In genomic region chr7:6730343-6730633, GRCh38 we compare ENCODE assay signal across 8 cellular contexts. TPM values are rescaled to one million over a fixed set of nuclear protein-coding genes. Genes with fewer than 3 reads are reported as not detected.
DNase-seq lines count a peak whose midpoint lies in the region; ATAC-seq, FAIRE-seq and TF ChIP-seq lines count a peak whose summit lies in the region.

No MANE protein-coding gene starts in this region.

- no TSS peak for BruUV-seq in endothelial cell of umbilical vein (replicated peaks; lab: Mats Ljungman, UMichigan)

- peak overlapping the region; percentile 93 for H3K9ac ChIP-seq in OCI-LY1 (ENCODE audit: low read length)
- peak overlapping the region; percentile 79 for H3K9ac ChIP-seq in endothelial cell of umbilical vein (replicated peaks; ENCODE audit: extremely low read depth, insufficient read depth, low read length)

- H3K4me1 ChIP-seq in OCI-LY1 (ENCODE audit: insufficient read depth, low read length, severe bottlenecking) (peaks cover 25% of the 10 kb centered on the region), endothelial cell of umbilical vein (ENCODE audit: control insufficient read depth, extremely low read depth, insufficient read depth, low read length) (peaks cover 4% of the 10 kb centered on the region)

- H3K27ac Mint-ChIP-seq in nephron, result peak overlapping the region; percentile 53 to 92 (median 89)

- H4K20me1 ChIP-seq in OCI-LY1 (ENCODE audit: insufficient read depth, low read length) (no peaks in the 10 kb centered on the region), endothelial cell of umbilical vein (replicated peaks; ENCODE audit: control insufficient read depth, extremely low read depth, insufficient read depth, low read length) (no peaks in the 10 kb centered on the region)

- dilution Hi-C loops in endothelial cell of umbilical vein (cut with MboI; ENCODE audit: extremely low pct_ligation_motif_present, low sequenced_read_pairs), result no loop called here

- H2AFZ ChIP-seq in OCI-LY1 (ENCODE audit: low read length) (no peak overlapping the region), endothelial cell of umbilical vein (ENCODE audit: low read depth, low read length) (peak overlapping the region; percentile 93)

- H3K4me3 Mint-ChIP-seq in nephron, result peak overlapping the region; percentile 93 to 98 (median 96)

- no peak for DNase-seq in GM12865 (ENCODE audit: low read depth)
- no peak for DNase-seq in endothelial cell of umbilical vein (ENCODE audit: low read depth, low spot score)
- no peak for DNase-seq in stimulated activated CD4-positive, alpha-beta T cell treated with anti-CD3 and anti-CD28 coated beads, Interleukin-12 subunit alpha, Interleukin-12 subunit beta, amount 100 ng/mL, for 4 hours
- DNase-seq in mucosa of gallbladder (ENCODE audit: low spot score), result no peak

- TF ChIP-seq POLR2A in endothelial cell of umbilical vein (IDR thresholded peaks at IDR 0.05; ENCODE audit: low read depth, low read length), result no peak

- H3K9me1 ChIP-seq in endothelial cell of umbilical vein (replicated peaks; ENCODE audit: control insufficient read depth, extremely low read depth, insufficient read depth, low read length), result no peaks in the 10 kb centered on the region

- peaks cover 29% of the 10 kb centered on the region for H3K36me3 Mint-ChIP-seq in nephron (ENCODE audit: low read depth)

- no peaks in the 10 kb centered on the region for H3K27me3 Mint-ChIP-seq in nephron (ENCODE audit: low read depth)

- H3K36me3 ChIP-seq in OCI-LY1 (ENCODE audit: insufficient read depth, low read length), result peaks cover 29% of the 10 kb centered on the region
- H3K36me3 ChIP-seq in endothelial cell of umbilical vein (ENCODE audit: control insufficient read depth in 2 of 2, extremely low read depth in 1 of 2, insufficient read depth in 2 of 2, low read length in 2 of 2), result no peaks in the 10 kb centered on the region

- ATAC-seq in HG03378 (IDR thresholded peaks at IDR 0.05; ENCODE audit: unreplicated experiment), result no peak
- ATAC-seq in HG02759 (IDR thresholded peaks at IDR 0.05; ENCODE audit: unreplicated experiment), result no peak

- TF ChIP-seq CTCF in GM12865 (IDR thresholded peaks at IDR 0.05; ENCODE audit: insufficient read depth, low read depth, low read length, missing control alignments), result no peak
- TF ChIP-seq CTCF in OCI-LY1 (IDR thresholded peaks at IDR 0.05; ENCODE audit: low read length), result no peak
- no peak for TF ChIP-seq CTCF in endothelial cell of umbilical vein (IDR thresholded peaks at IDR 0.05; ENCODE audit: extremely low read depth in 1 of 2, insufficient read depth in 1 of 2, low read depth in 1 of 2, low read length in 2 of 2)
- TF ChIP-seq CTCF in nephron (IDR thresholded peaks at IDR 0.05; ENCODE audit: unreplicated experiment in 3 of 3), result no peak

- H3K27ac ChIP-seq in OCI-LY1 (ENCODE audit: low read depth, low read length, poor library complexity, severe bottlenecking) (no peak overlapping the region), endothelial cell of umbilical vein (ENCODE audit: insufficient read depth, low read depth, low read length) (peak overlapping the region; percentile 53)

- no peaks in the 10 kb centered on the region for H3K27me3 ChIP-seq in OCI-LY1 (ENCODE audit: insufficient read depth, low read length)
- no peaks in the 10 kb centered on the region for H3K27me3 ChIP-seq in endothelial cell of umbilical vein (ENCODE audit: control insufficient read depth in 2 of 2, insufficient read depth in 2 of 2, low read length in 2 of 2)

- no peaks in the 10 kb centered on the region for H3K9me3 Mint-ChIP-seq in nephron

- POLR2A ChIA-PET in endothelial cell of umbilical vein (lab: Charles Lee), result no interaction called here

- peaks cover 5% of the 10 kb centered on the region; the same call in 1 of the 2 replicates for H3K79me2 ChIP-seq in OCI-LY1 (ENCODE audit: insufficient read depth, low read length)
- H3K79me2 ChIP-seq in endothelial cell of umbilical vein (ENCODE audit: control insufficient read depth, insufficient read depth, low read length), result peaks cover 11% of the 10 kb centered on the region

- peaks cover 18% of the 10 kb centered on the region for H3K4me1 Mint-ChIP-seq in nephron

- peak overlapping the region; percentile 77 for H3K4me2 ChIP-seq in OCI-LY1 (ENCODE audit: low read length)
- H3K4me2 ChIP-seq in endothelial cell of umbilical vein (ENCODE audit: insufficient read depth, low read length), result peak overlapping the region; percentile 45

- H3K9me2 ChIP-seq in OCI-LY1 (ENCODE audit: low read depth, low read length), result no peaks in the 10 kb centered on the region

- H3K4me3 ChIP-seq in GM12865 (ENCODE audit: low read depth, low read length), result peak overlapping the region; percentile 81
- peak overlapping the region; percentile 94 for H3K4me3 ChIP-seq in OCI-LY1 (ENCODE audit: low read depth, low read length, poor library complexity, severe bottlenecking)
- peak overlapping the region; percentile 54 to 97 (median 75) for H3K4me3 ChIP-seq in endothelial cell of umbilical vein (replicated peaks in 1 of 3; ENCODE audit: insufficient read depth in 1 of 3, low read depth in 1 of 3, low read length in 3 of 3)

- H3F3A ChIP-seq in OCI-LY1 (ENCODE audit: insufficient read depth, low read length), result no peaks in the 10 kb centered on the region

- H3K9me3 ChIP-seq in OCI-LY1 (ENCODE audit: low read length), result no peaks in the 10 kb centered on the region
- no peaks in the 10 kb centered on the region for H3K9me3 ChIP-seq in endothelial cell of umbilical vein (replicated peaks; ENCODE audit: control insufficient read depth, insufficient read depth, low read length)

- CTCF ChIA-PET in endothelial cell of umbilical vein (lab: Charles Lee), result no interaction called here

- intact Hi-C loops in endothelial cell of umbilical vein (cut with micrococcal nuclease), result no loop called here

- FAIRE-seq in endothelial cell of umbilical vein (lab: Jason Lieb, UNC), result peak; percentile 15

TF ChIP-seq in endothelial cell of umbilical vein, 7 proteins besides CTCF, POLR2A, EP300 and RAD21:
- no peak for TF ChIP-seq POLR2AphosphoS5 (IDR thresholded peaks at IDR 0.05; ENCODE audit: insufficient read depth, low read depth, low read length)
- no peak for TF ChIP-seq MYC (IDR thresholded peaks at IDR 0.05; ENCODE audit: low read depth, low read length)
- no peak for TF ChIP-seq JUN (IDR thresholded peaks at IDR 0.05; ENCODE audit: borderline replicate concordance, insufficient read depth, insufficient read length, low read depth)
- TF ChIP-seq GATA2 (IDR thresholded peaks at IDR 0.05; ENCODE audit: insufficient read depth, insufficient read length, low read depth, low read length), result no peak
- TF ChIP-seq FOS (IDR thresholded peaks at IDR 0.05; ENCODE audit: borderline replicate concordance, insufficient read depth, low read length), result no peak
- TF ChIP-seq EZH2 (IDR thresholded peaks at IDR 0.05; ENCODE audit: borderline replicate concordance, low read depth, low read length, severe bottlenecking), result no peak
- no peak for TF ChIP-seq MAX (IDR thresholded peaks at IDR 0.05; ENCODE audit: insufficient read depth, insufficient read length)
TF ChIP-seq in endothelial cell of umbilical vein: peak in this region for 0.

RNA-seq across cellular contexts. Expression of gene ZNF12, which starts 23.5 kb away (rescaled TPM):
- 13.4 TPM in 2 replicates for total RNA-seq in endothelial cell of umbilical vein
- 5.0 and 5.3 TPM in 2 replicates for polyA plus RNA-seq in endothelial cell of umbilical vein
- polyA plus RNA-seq in endothelial cell of umbilical vein (2011; cell fraction: cytosol; rRNA removed), result 4.4 and 5.4 TPM in 2 replicates
- 26.7 and 34.7 TPM in 2 replicates for polyA plus RNA-seq in endothelial cell of umbilical vein (2011; cell fraction: nucleus; rRNA removed)
- polyA plus RNA-seq in endothelial cell of umbilical vein (2012), result 5.8 and 7.6 TPM in 2 replicates
- 9.6 and 10.9 TPM in 2 replicates for polyA minus RNA-seq in endothelial cell of umbilical vein
- 15.2 TPM for polyA minus RNA-seq in endothelial cell of umbilical vein (2011; cell fraction: cytosol; rRNA and poly(A)+ RNA removed)
- 15.1 and 21.1 TPM in 2 replicates for polyA minus RNA-seq in endothelial cell of umbilical vein (2011; cell fraction: nucleus; rRNA and poly(A)+ RNA removed)
- total RNA-seq in mucosa of gallbladder, result 28.3 TPM

RNA-seq across cellular contexts. Expression of gene RSPH10B2, which starts 23.6 kb away (rescaled TPM):
- total RNA-seq in endothelial cell of umbilical vein (not detected in 2 replicates), mucosa of gallbladder (0.09 TPM)
- not detected in 2 replicates for polyA plus RNA-seq in endothelial cell of umbilical vein
- polyA plus RNA-seq in endothelial cell of umbilical vein (2011; cell fraction: cytosol; rRNA removed), result 0.06 TPM in 1 of 2 replicates, not detected in the other
- 0.25 and 0.40 TPM in 2 replicates for polyA plus RNA-seq in endothelial cell of umbilical vein (2011; cell fraction: nucleus; rRNA removed)
- not detected in 2 replicates for polyA plus RNA-seq in endothelial cell of umbilical vein (2012)
- polyA minus RNA-seq in endothelial cell of umbilical vein, result 0.32 and 0.81 TPM in 2 replicates
- not detected for polyA minus RNA-seq in endothelial cell of umbilical vein (2011; cell fraction: cytosol; rRNA and poly(A)+ RNA removed)
- polyA minus RNA-seq in endothelial cell of umbilical vein (2011; cell fraction: nucleus; rRNA and poly(A)+ RNA removed), result 0.48 and 1.1 TPM in 2 replicates
